Comparison of ENCODE assay signal across 11 cellular contexts in the genomic region with DNA sequence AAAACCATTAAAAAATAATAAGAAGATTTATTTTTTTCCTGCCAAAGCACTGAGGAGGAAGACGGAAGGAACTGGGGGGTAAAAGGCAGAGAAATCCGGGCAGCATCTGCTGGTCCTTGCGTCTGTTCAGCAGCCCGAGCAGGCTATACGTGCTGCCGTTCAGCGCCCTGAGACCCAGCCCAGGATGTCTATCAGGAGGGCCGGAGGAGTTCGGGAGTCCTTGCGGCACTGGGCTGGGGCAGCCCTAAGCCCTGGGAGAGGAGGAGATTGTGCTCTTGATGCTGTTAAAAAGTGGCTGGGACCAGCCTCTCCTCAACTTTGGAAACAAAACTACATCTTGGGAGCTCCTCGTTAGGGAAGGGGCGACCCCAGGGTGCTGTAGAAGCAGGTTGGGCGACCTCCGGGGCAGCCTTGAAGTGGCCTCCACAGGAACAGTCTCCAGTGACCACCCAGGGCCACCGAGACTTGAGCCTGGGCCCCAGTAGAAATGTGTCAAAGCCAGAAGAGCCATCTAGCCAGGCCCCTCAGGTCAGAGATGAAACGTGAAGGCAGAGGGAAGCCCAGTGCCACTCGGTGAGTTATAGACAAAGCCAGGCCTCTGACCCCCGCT. TPM values are rescaled to one million over a fixed set of nuclear protein-coding genes. Genes with fewer than 3 reads are reported as not detected.
DNase-seq lines count a peak whose midpoint lies in the region; TF ChIP-seq lines count a peak whose summit lies in the region.
"Had no signal": no experiment of that assay in that cellular context is flagged by ENCODE, and none has a peak within 500 bp of the region (broad histone marks: within the 10 kb centered on the region; RNA-seq: fewer than 3 reads in every experiment).

No MANE protein-coding gene starts in this region.

- no peaks in the 10 kb centered on the region for H3K36me3 ChIP-seq in mucosa of stomach (ENCODE audit: control insufficient read depth, insufficient read depth, low read length)
- H3K36me3 ChIP-seq in tibial artery = peaks cover 0 to 16% (median 12%) of the 10 kb centered on the region in 3 donors
- no peaks in the 10 kb centered on the region for H3K36me3 ChIP-seq in H7 (replicated peaks; ENCODE audit: control insufficient read depth, insufficient read depth, low read length)

- H3K4me1 ChIP-seq in mucosa of stomach (ENCODE audit: control insufficient read depth, insufficient read depth, low read length) (peaks cover 34% of the 10 kb centered on the region), tibial artery (peaks cover 0 to 53% (median 47%) of the 10 kb centered on the region in 4 donors)

- peak overlapping the region; percentile 45 for H3K9ac ChIP-seq in mucosa of stomach (ENCODE audit: low read length)

- no peaks in the 10 kb centered on the region for H3K27me3 ChIP-seq in mucosa of stomach (ENCODE audit: control insufficient read depth, insufficient read depth, low read length)
- H3K27me3 ChIP-seq in tibial artery = no peaks in the 10 kb centered on the region
- H3K27me3 ChIP-seq in H7 (ENCODE audit: control insufficient read depth, insufficient read depth, low read length) = no peaks in the 10 kb centered on the region

- H3K4me3 ChIP-seq in mucosa of stomach (ENCODE audit: low read length) (no peak overlapping the region), tibial artery (no peak overlapping the region), H7 (ENCODE audit: insufficient read depth, low read depth, low read length) (no peak overlapping the region)
- H3K4me3 ChIP-seq: SK-N-MC had no signal

- TF ChIP-seq CTCF in tibial artery (IDR thresholded peaks at IDR 0.05) = no peak

- DNase-seq in activated T-cell treated with anti-CD3 and anti-CD28 coated beads for 1 hour (ENCODE audit: low read depth) (peak; percentile 5), activated T-cell treated with anti-CD3 and anti-CD28 coated beads for 4 hours (no peak), tibial artery (peak in 1 of 2 donors; percentile 65), H7 (no peak), MV-4-11 (lab: John Stamatoyannopoulos, UW) (no peak), AG20443 (ENCODE audit: low spot score) (no peak)
- DNase-seq: activated gamma-delta T cell had no signal

- H3K27ac ChIP-seq in angular gyrus (ENCODE audit: low read depth, low read length) = peak overlapping the region; percentile 29
- H3K27ac ChIP-seq in tibial artery = peak overlapping the region; percentile 81 to 90
- H3K27ac ChIP-seq: SK-N-MC had no signal

- H3K9me3 ChIP-seq in mucosa of stomach (ENCODE audit: control insufficient read depth, low read length) = no peaks in the 10 kb centered on the region
- H3K9me3 ChIP-seq in tibial artery = no peaks in the 10 kb centered on the region

- intact Hi-C loops in tibial artery (cut with DNase I; ENCODE audit: low total_unique reads) = no loop called here

RNA-seq across cellular contexts. Expression of a gene that starts 14.3 kb away (rescaled TPM):
- 4.6 and 6.9 TPM in 2 replicates for total RNA-seq in H7 (2014; rRNA removed; shearing (Covaris generic))

RNA-seq across cellular contexts. Expression of a gene that starts 18.0 kb away (rescaled TPM):
- total RNA-seq in H7 (2014; rRNA removed; shearing (Covaris generic)) = 5.4 and 12.4 TPM in 2 replicates
- total RNA-seq: H4 had no signal

RNA-seq across cellular contexts. Expression of a gene that starts 59.3 kb away (rescaled TPM):
- 71.0 and 76.7 TPM in 2 replicates for total RNA-seq in H7 (2014; rRNA removed; shearing (Covaris generic))
